20 cellular contexts compared by ENCODE assay signal in the genomic region with DNA sequence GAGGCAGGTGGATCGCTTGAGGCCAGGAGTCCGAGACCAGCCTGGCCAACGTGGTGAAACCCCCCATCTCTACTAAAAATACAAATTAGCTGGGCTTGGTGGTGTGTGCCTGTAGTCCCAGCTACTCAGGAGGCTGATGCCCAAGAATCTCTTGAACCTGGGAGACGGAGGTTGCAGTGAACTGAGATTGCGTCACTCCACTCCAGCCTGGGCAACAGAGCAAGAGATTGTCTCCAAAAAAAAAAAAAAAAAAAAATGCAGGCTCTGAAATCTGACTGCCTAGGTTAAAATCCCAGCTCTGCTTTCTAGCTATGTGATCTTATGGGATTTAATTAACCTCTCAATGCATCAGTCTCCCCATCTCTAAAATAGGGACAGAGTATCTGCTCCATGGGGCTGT. TPM values are rescaled to one million over a fixed set of nuclear protein-coding genes. Genes with fewer than 3 reads are reported as not detected.
"Had no signal": no experiment of that assay in that cellular context is flagged by ENCODE, and none has a peak within 500 bp of the region (broad histone marks: within the 10 kb centered on the region; RNA-seq: fewer than 3 reads in every experiment).

No MANE protein-coding gene starts in this region.

- H3K36me3 ChIP-seq: gastroesophageal sphincter, heart left ventricle, ovary, suprapubic skin, transverse colon, uterus had no signal

- H3K9me3 ChIP-seq: gastroesophageal sphincter, heart left ventricle, ovary, psoas muscle, suprapubic skin, transverse colon, uterus had no signal

- H3K27me3 ChIP-seq: gastroesophageal sphincter, heart left ventricle, ovary, suprapubic skin, transverse colon, uterus had no signal

- H3K4me1 ChIP-seq: uterus had no signal

- H3K27ac ChIP-seq: gastroesophageal sphincter, heart left ventricle, ovary, psoas muscle, SK-N-MC, skin epidermis, transverse colon, uterus had no signal

- H3K4me3 Mint-ChIP-seq: central memory CD8-positive, alpha-beta T cell had no signal

- H3K9me3 Mint-ChIP-seq: central memory CD8-positive, alpha-beta T cell; stimulated activated naive CD8-positive, alpha-beta T cell treated with anti-CD3 and anti-CD28 coated beads, Interleukin-15, amount 100 ng/mL, for 72 hours had no signal

- H3K27me3 Mint-ChIP-seq: central memory CD8-positive, alpha-beta T cell; naive thymus-derived CD4-positive, alpha-beta T cell; stimulated activated naive CD8-positive, alpha-beta T cell treated with anti-CD3 and anti-CD28 coated beads, Interleukin-15, amount 100 ng/mL, for 72 hours had no signal

- DNase-seq: activated CD4-positive, alpha-beta T cell treated with anti-CD3 and anti-CD28 coated beads, Interleukin-2, amount 50 U/mL, for 48 hours; aorta; cortex of kidney; heart left ventricle; kidney glomerular epithelial cell; left ventricle myocardium superior; mesenchymal stem cell; naive thymus-derived CD4-positive, alpha-beta T cell; ovary; psoas muscle; right cardiac atrium; stimulated activated naive CD8-positive, alpha-beta T cell treated with anti-CD3 and anti-CD28 coated beads, Interleukin-15, amount 100 ng/mL, for 72 hours; transverse colon; uterus had no signal

- ATAC-seq: gastroesophageal sphincter; heart left ventricle; left ventricle myocardium superior; naive thymus-derived CD4-positive, alpha-beta T cell; psoas muscle; right cardiac atrium had no signal

- FAIRE-seq: endometrium had no signal

- H3K4me3 ChIP-seq: gastroesophageal sphincter, heart left ventricle, ovary, psoas muscle, SK-N-MC, skin epidermis, suprapubic skin, transverse colon, uterus had no signal

RNA-seq across cellular contexts. Expression of gene TMEM217, which starts 3.3 kb away (rescaled TPM):
- total RNA-seq: left ventricle myocardium superior had no signal
